8 cellular contexts compared by ENCODE assay signal in genomic region chr19:11293468-11294389, GRCh38. TPM values are rescaled to one million over a fixed set of nuclear protein-coding genes. Genes with fewer than 3 reads are reported as not detected.
DNase-seq lines count a peak whose midpoint lies in the region; ATAC-seq and TF ChIP-seq lines count a peak whose summit lies in the region.

No MANE protein-coding gene starts in this region.

- H3K27ac Mint-ChIP-seq in type B pancreatic cell: no peak overlapping the region

- no peaks in the 10 kb centered on the region for H3K27me3 Mint-ChIP-seq in type B pancreatic cell

- H3K4me3 ChIP-seq in A673 (ENCODE audit: low read depth, low read length, poor library complexity, severe bottlenecking): peak overlapping the region; percentile 33
- peak overlapping the region; percentile 66 for H3K4me3 ChIP-seq in adipocyte (ENCODE audit: low read length)
- peak overlapping the region in 10 of 12 donors; percentile 9 to 43 (median 18) for H3K4me3 ChIP-seq in heart left ventricle

- BruUV-seq in A673 (replicated peaks; lab: Mats Ljungman, UMichigan): no TSS peak

- peak; percentile 99 for TF ChIP-seq CTCF in A673 (conservative IDR thresholded peaks at IDR 0.05; ENCODE audit: low read depth, low read length)
- TF ChIP-seq CTCF in heart left ventricle (IDR thresholded peaks at IDR 0.05): peak; percentile 95 to 100 (median 98)
- TF ChIP-seq CTCF in type B pancreatic cell (conservative IDR thresholded peaks at IDR 0.05): peak; percentile 96

- DNase-seq in A673 (ENCODE audit: low spot score): peak; percentile 95
- peak; percentile 67 to 92 (median 87) for DNase-seq in NCI-H1417 (lab: John Stamatoyannopoulos, UW)
- DNase-seq in SW 1271 (lab: John Stamatoyannopoulos, UW): peak; percentile 83 to 90
- DNase-seq in adipocyte (ENCODE audit: low read depth): peak; percentile 98
- peak; percentile 92 to 98 (median 96) for DNase-seq in heart left ventricle
- DNase-seq in posterior cingulate gyrus: peak; percentile 80 to 98 (median 90)
- peak; percentile 96 for DNase-seq in type B pancreatic cell (ENCODE audit: extremely low spot score, unreplicated experiment)

- peak overlapping the region; percentile 71 for H3K9ac ChIP-seq in adipocyte (ENCODE audit: low read length)

- TF ChIP-seq POLR2A in heart left ventricle (IDR thresholded peaks at IDR 0.05): peak in 1 of 2 donors; percentile 23

- H3K27ac ChIP-seq in A673 (ENCODE audit: low read depth, low read length, poor library complexity, severe bottlenecking) (peak overlapping the region; percentile 24), heart left ventricle (peak overlapping the region in 11 of 12 donors; percentile 5 to 74 (median 52))

- no peaks in the 10 kb centered on the region for H3K36me3 Mint-ChIP-seq in type B pancreatic cell

- H3K4me1 ChIP-seq in A673 (ENCODE audit: insufficient read depth, low read length, poor library complexity, severe bottlenecking) (no peaks in the 10 kb centered on the region), adipocyte (ENCODE audit: control insufficient read depth, insufficient read depth, low read length) (peaks cover 20% of the 10 kb centered on the region), heart left ventricle (peaks cover 0 to 32% (median 6%) of the 10 kb centered on the region in 12 donors)

- POLR2A ChIA-PET in A673 (lab: Charles Lee; ENCODE audit: low non-redundant PET): interaction anchor here (0.7 to 0.8 kb wide), 2 partner anchors 46 to 81 kb away, joined by 4 read pairs; no protein-coding TSS in a partner anchor

- H3K9me3 ChIP-seq in A673 (ENCODE audit: low read depth, low read length, poor library complexity, severe bottlenecking) (no peaks in the 10 kb centered on the region), adipocyte (ENCODE audit: control insufficient read depth, low read length) (no peaks in the 10 kb centered on the region), heart left ventricle (no peaks in the 10 kb centered on the region)

- 6 to 9% (median 7%) methylated on average over 30 to 41 of the region's 41 CpGs for WGBS in heart left ventricle, 4 donors

- H3K36me3 ChIP-seq in A673 (ENCODE audit: insufficient read depth, low read length, poor library complexity, severe bottlenecking) (no peaks in the 10 kb centered on the region), adipocyte (ENCODE audit: control insufficient read depth, insufficient read depth, low read length, severe bottlenecking) (no peaks in the 10 kb centered on the region), heart left ventricle (no peaks in the 10 kb centered on the region)

- CTCF ChIA-PET in A673 (lab: Charles Lee): interaction anchor here (0.5 to 1.1 kb wide), 15 partner anchors 12 to 189 kb away, joined by 3 to 18 read pairs (median 5); partner anchors contain the start of genes CCDC159, ELAVL3, SWSAP1 and TMEM205

- H3K4me1 Mint-ChIP-seq in type B pancreatic cell (ENCODE audit: unreplicated experiment): peaks cover 7% of the 10 kb centered on the region

- intact Hi-C loops in A673 (cut with micrococcal nuclease; ENCODE audit: unreplicated experiment): loop anchor here (2.0 to 10.0 kb wide), 4 partner anchors 89 to 291 kb away; partner anchors contain the start of gene EPOR
- intact Hi-C loops in heart left ventricle (cut with DNase I): loop anchor here (1.0 to 10.0 kb wide), 14 partner anchors 46 to 294 kb away; partner anchors contain the start of genes ELAVL3 (in 6 of the 10), SWSAP1 (in 6 of the 10), CCDC159 (in 1 of the 10) and ODAD3 (in 1 of the 10)
- intact Hi-C loops in posterior cingulate gyrus (cut with DNase I): loop anchor here (1.0 to 5.0 kb wide), 3 partner anchors 87 to 189 kb away; partner anchors contain the start of gene ELAVL3

- H3K27me3 ChIP-seq in A673 (replicated peaks; ENCODE audit: insufficient read depth, low read depth, low read length, poor library complexity) (no peaks in the 10 kb centered on the region), adipocyte (replicated peaks; ENCODE audit: control insufficient read depth, insufficient read depth, low read length) (no peaks in the 10 kb centered on the region), heart left ventricle (no peaks in the 10 kb centered on the region)

- H3K9me3 Mint-ChIP-seq in type B pancreatic cell: no peaks in the 10 kb centered on the region

- ATAC-seq in GM19035 (IDR thresholded peaks at IDR 0.05; ENCODE audit: unreplicated experiment) (peak; percentile 50), heart left ventricle (peak; percentile 88 to 99 (median 98))

- peak overlapping the region; percentile 81 for H3K4me3 Mint-ChIP-seq in type B pancreatic cell

RNA-seq across cellular contexts. Expression of gene TSPAN16, which starts 2.2 kb away (rescaled TPM):
- total RNA-seq in A673 (2021) (not detected in 2 replicates), heart left ventricle (not detected), type B pancreatic cell (ENCODE audit: low replicate concordance) (not detected in 2 replicates)
- not detected for polyA plus RNA-seq in heart left ventricle

RNA-seq across cellular contexts. Expression of gene DOCK6, which starts 31.4 kb away (rescaled TPM):
- total RNA-seq in A673 (2021) (15.6 and 24.5 TPM in 2 replicates), heart left ventricle (10 to 100 TPM; 21.6 to 57.8 (median 39.5) TPM), type B pancreatic cell (ENCODE audit: low replicate concordance) (43.6 and 58.9 TPM in 2 replicates)
- polyA plus RNA-seq in heart left ventricle: 10 to 100 TPM; 25.6 to 36.0 TPM

RNA-seq across cellular contexts. Expression of gene RAB3D, which starts 45.7 kb away (rescaled TPM):
- total RNA-seq in A673 (2021): 25.4 and 35.5 TPM in 2 replicates
- 10 to 100 TPM in 3 of 9 donors, 1 to 10 TPM in 6; 5.4 to 15.1 (median 7.4) TPM for total RNA-seq in heart left ventricle
- polyA plus RNA-seq in heart left ventricle: 1 to 10 TPM; 2.5 to 3.9 TPM
- 45.3 and 77.5 TPM in 2 replicates for total RNA-seq in type B pancreatic cell (ENCODE audit: low replicate concordance)

RNA-seq across cellular contexts. Expression of gene TMEM205, which starts 52.3 kb away (rescaled TPM):
- total RNA-seq in A673 (2021) (94.3 and 100 TPM in 2 replicates), heart left ventricle (100 to 1,000 TPM in 3 of 9 donors, 10 to 100 TPM in 6; 68.3 to 372 (median 83.9) TPM), type B pancreatic cell (ENCODE audit: low replicate concordance) (58.6 and 68.3 TPM in 2 replicates)
- polyA plus RNA-seq in heart left ventricle: 100 to 1,000 TPM; 106 to 151 TPM

RNA-seq across cellular contexts. Expression of gene CCDC159, which starts 52.6 kb away (rescaled TPM):
- total RNA-seq in A673 (2021) (7.9 and 11.6 TPM in 2 replicates), heart left ventricle (10 to 100 TPM; 13.6 to 26.2 (median 21.9) TPM), type B pancreatic cell (ENCODE audit: low replicate concordance) (9.6 and 12.1 TPM in 2 replicates)
- polyA plus RNA-seq in heart left ventricle: 10 to 100 TPM; 11.5 to 34.9 TPM

Comparison
In these comparisons a context has a peak if more than half of its experiments do, and no peak if none do; other contexts are left out.
1. Peak in every context shown above with its lines: DNase-seq, ATAC-seq, H3K4me3 ChIP-seq and H3K27ac ChIP-seq.